9 cellular contexts compared by ENCODE assay signal in genomic region chr1:36401602-36402517, GRCh38. TPM values are rescaled to one million over a fixed set of nuclear protein-coding genes. Genes with fewer than 3 reads are reported as not detected.
DNase-seq lines count a peak whose midpoint lies in the region; ATAC-seq, FAIRE-seq and TF ChIP-seq lines count a peak whose summit lies in the region.
"Had no signal": no experiment of that assay in that cellular context is flagged by ENCODE, and none has a peak within 500 bp of the region (broad histone marks: within the 10 kb centered on the region; RNA-seq: fewer than 3 reads in every experiment).

No MANE protein-coding gene starts in this region.

- no peak overlapping the region for H3K23ac ChIP-seq in IMR-90 (ENCODE audit: low read depth, low read length)

- H3K9me1 ChIP-seq in IMR-90 (ENCODE audit: insufficient read depth, low read length) = no peaks in the 10 kb centered on the region

- no peak overlapping the region for H3K4me3 ChIP-seq in IMR-90 (ENCODE audit: insufficient read depth, low read depth, low read length)

- H3K4me1 Mint-ChIP-seq in CD14-positive monocyte = peaks cover 26% of the 10 kb centered on the region
- H3K4me1 Mint-ChIP-seq in nephron = peaks cover 30% of the 10 kb centered on the region

- in situ Hi-C loops in IMR-90 (cut with MboI; ENCODE audit: low sequenced_read_pairs) = loop anchor here (25.0 kb wide), 1 partner anchor 290 kb away; no protein-coding TSS in a partner anchor

- intact Hi-C loops in CD14-positive monocyte (cut with micrococcal nuclease) (loop anchor here in 1 of 2 donors (5.0 kb wide), 1 partner anchor 40 kb away; no protein-coding TSS in a partner anchor), IMR-90 (cut with micrococcal nuclease) (no loop called here)

- no peaks in the 10 kb centered on the region for H3K36me3 ChIP-seq in IMR-90 (ENCODE audit: control insufficient read depth, insufficient read depth, low read length)

- H3K9me3 Mint-ChIP-seq in CD14-positive monocyte (peaks cover 2 to 17% (median 4%) of the 10 kb centered on the region in 7 donors), nephron (no peaks in the 10 kb centered on the region)

- H4K91ac ChIP-seq in IMR-90 (ENCODE audit: insufficient read depth, low read depth, low read length) = no peak overlapping the region

- H4K20me1 ChIP-seq in IMR-90 (ENCODE audit: insufficient read depth, low read length) = no peaks in the 10 kb centered on the region

- H3K79me1 ChIP-seq in IMR-90 (ENCODE audit: low read depth in 1 of 2, low read length in 2 of 2) = peaks cover 0 to 7% of the 10 kb centered on the region in 2 experiments; a peak in 2 of 4 replicates

- POLR2A ChIA-PET in IMR-90 (lab: Charles Lee; ENCODE audit: unreplicated experiment) = no interaction called here

- peak overlapping the region; percentile 80 to 91 for H3K4me3 Mint-ChIP-seq in CD14-positive monocyte
- H3K4me3 Mint-ChIP-seq in nephron = peak overlapping the region; percentile 93 to 97 (median 94)

- no peaks in the 10 kb centered on the region for H3K27me3 ChIP-seq in IMR-90 (ENCODE audit: control insufficient read depth, insufficient read depth, low read length)

- no peaks in the 10 kb centered on the region for H3K4me1 ChIP-seq in IMR-90 (ENCODE audit: control insufficient read depth, insufficient read depth, low read length)

- no peak overlapping the region for H3K56ac ChIP-seq in IMR-90 (ENCODE audit: extremely low read depth, insufficient read depth, low read length)

- H3K36me3 Mint-ChIP-seq in CD14-positive monocyte (peaks cover 3 to 9% of the 10 kb centered on the region in 2 donors), nephron (ENCODE audit: low read depth) (peaks cover 5% of the 10 kb centered on the region)

- ATAC-seq in IMR-90 (ENCODE audit: low read depth) = no peak

- H3K9me3 ChIP-seq in IMR-90 (ENCODE audit: control insufficient read depth, insufficient read depth, low read length) = no peaks in the 10 kb centered on the region

- no peak for FAIRE-seq in D721Med (lab: Jason Lieb, UNC)

- no TSS peak for BruUV-seq in IMR-90 (replicated peaks; lab: Mats Ljungman, UMichigan)

- no peak overlapping the region for H3K18ac ChIP-seq in IMR-90 (ENCODE audit: low read depth, low read length)

- no peak overlapping the region for H2AFZ ChIP-seq in IMR-90 (replicated peaks; ENCODE audit: low read length, poor library complexity)

- DNase-seq in CD14-positive monocyte (ENCODE audit: low spot score) (no peak), IMR-90 (no peak), ecto neural progenitor cell (ENCODE audit: low spot score) (peak; percentile 52), T-helper 9 cell (no peak), inferior parietal cortex (ENCODE audit: extremely low spot score) (no peak), D721Med (ENCODE audit: insufficient read length, low spot score) (no peak), NCI-H1436 treated with DMSO at 0.1 percent for 48 hours (lab: John Stamatoyannopoulos, UW) (no peak)
- DNase-seq: NCI-H1105 treated with DMSO at 0.1 percent for 48 hours had no signal

- no peak overlapping the region for H4K5ac ChIP-seq in IMR-90 (ENCODE audit: low read depth, low read length)

- H3K4me2 ChIP-seq in IMR-90 (ENCODE audit: low read depth, low read length) = no peak overlapping the region

- dilution Hi-C loops in IMR-90 (cut with HindIII; ENCODE audit: low sequenced_read_pairs, unreplicated experiment) = no loop called here

- TF ChIP-seq POLR2A in IMR-90 (IDR thresholded peaks at IDR 0.05; ENCODE audit: low read depth, low read length) = no peak

- CTCF ChIA-PET in IMR-90 (lab: Yijun Ruan, JAX) = no interaction called here

- TF ChIP-seq RAD21 in IMR-90 (IDR thresholded peaks at IDR 0.05; ENCODE audit: low read length) = no peak

- WGBS in IMR-90 (ENCODE audit: extremely low coverage in 2 of 2, insufficient read length in 1 of 2), 2 experiments = no CpG with 5 or more reads among the region's 12 CpGs

- peak overlapping the region; percentile 94 to 97 (median 96) for H3K27ac Mint-ChIP-seq in CD14-positive monocyte
- H3K27ac Mint-ChIP-seq in nephron = peak overlapping the region; percentile 98 to 100 (median 99)

- no peak overlapping the region for H3K9ac ChIP-seq in IMR-90 (ENCODE audit: low read depth, low read length)

- H3K27ac ChIP-seq in IMR-90 (ENCODE audit: insufficient read depth, low read length) = no peak overlapping the region

- TF ChIP-seq CTCF in CD14-positive monocyte (IDR thresholded peaks at IDR 0.05) (no peak), IMR-90 (conservative IDR thresholded peaks at IDR 0.05; ENCODE audit: low read depth, low read length) (no peak), nephron (IDR thresholded peaks at IDR 0.05; ENCODE audit: unreplicated experiment in 3 of 3) (no peak), D721Med (IDR thresholded peaks at IDR 0.05; ENCODE audit: insufficient read depth, missing control alignments) (no peak)

- H3K14ac ChIP-seq in IMR-90 (replicated peaks; ENCODE audit: low read depth, low read length) = no peak overlapping the region

- no peak overlapping the region for H2BK15ac ChIP-seq in IMR-90 (ENCODE audit: low read depth, low read length)

- H4K8ac ChIP-seq in IMR-90 (ENCODE audit: low read depth in 2 of 2, low read length in 2 of 2) = 0 out of 4 replicates have a peak overlapping the region, but pooled peaks of 1 of the 2 experiments have one; percentile 42

- H3K27me3 Mint-ChIP-seq in CD14-positive monocyte (ENCODE audit: low read depth in 3 of 3) (peaks cover 0 to 7% (median 0%) of the 10 kb centered on the region in 3 donors), nephron (ENCODE audit: low read depth) (peaks cover 4% of the 10 kb centered on the region)

- H2AK9ac ChIP-seq in IMR-90 (replicated peaks; ENCODE audit: low read depth, low read length, poor library complexity) = no peak overlapping the region

- H2BK120ac ChIP-seq in IMR-90 (ENCODE audit: low read depth, low read length) = no peak overlapping the region

- 0 out of 2 replicates have a peak overlapping the region, but pooled peaks have one; percentile 5 for H3K4ac ChIP-seq in IMR-90 (ENCODE audit: low read depth, low read length)

- no peak overlapping the region for H2BK20ac ChIP-seq in IMR-90 (ENCODE audit: low read depth, low read length)

- peak overlapping the region; percentile 39; the same call in 1 of the 2 replicates for H2AK5ac ChIP-seq in IMR-90 (ENCODE audit: low read depth, low read length)

- H2BK5ac ChIP-seq in IMR-90 (ENCODE audit: low read depth, low read length, poor library complexity, severe bottlenecking) = no peak overlapping the region

TF ChIP-seq in IMR-90, 13 proteins besides CTCF, POLR2A, EP300 and RAD21:
- TF ChIP-seq MAZ (IDR thresholded peaks at IDR 0.05; ENCODE audit: borderline replicate concordance, low read depth, low read length) (no peak), SMC3 (IDR thresholded peaks at IDR 0.05; ENCODE audit: low read depth, low read length) (no peak), RCOR1 (IDR thresholded peaks at IDR 0.05; ENCODE audit: insufficient replicate concordance, low read length) (no peak), MXI1 (IDR thresholded peaks at IDR 0.05; ENCODE audit: borderline replicate concordance, low read depth, low read length) (no peak), MAFK (IDR thresholded peaks at IDR 0.05; ENCODE audit: low read depth, low read length) (no peak), CEBPB (IDR thresholded peaks at IDR 0.05; ENCODE audit: low read depth, low read length) (no peak), BHLHE40 (IDR thresholded peaks at IDR 0.05; ENCODE audit: low read depth, low read length) (no peak), RFX5 (IDR thresholded peaks at IDR 0.05; ENCODE audit: low read depth, low read length) (no peak), FOS (IDR thresholded peaks at IDR 0.05; ENCODE audit: low read depth, low read length) (no peak), CHD1 (IDR thresholded peaks at IDR 0.05; ENCODE audit: low read depth, low read length) (no peak), ELK1 (IDR thresholded peaks at IDR 0.05; ENCODE audit: borderline replicate concordance, low read depth, low read length) (no peak), NFE2L2 (IDR thresholded peaks at IDR 0.05; ENCODE audit: low read depth, low read length) (no peak)
- TF ChIP-seq, protein P1, sequence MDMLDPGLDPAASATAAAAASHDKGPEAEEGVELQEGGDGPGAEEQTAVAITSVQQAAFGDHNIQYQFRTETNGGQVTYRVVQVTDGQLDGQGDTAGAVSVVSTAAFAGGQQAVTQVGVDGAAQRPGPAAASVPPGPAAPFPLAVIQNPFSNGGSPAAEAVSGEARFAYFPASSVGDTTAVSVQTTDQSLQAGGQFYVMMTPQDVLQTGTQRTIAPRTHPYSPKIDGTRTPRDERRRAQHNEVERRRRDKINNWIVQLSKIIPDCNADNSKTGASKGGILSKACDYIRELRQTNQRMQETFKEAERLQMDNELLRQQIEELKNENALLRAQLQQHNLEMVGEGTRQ (IDR thresholded peaks at IDR 0.05; ENCODE audit: low read depth, low read length) = no peak

RNA-seq across cellular contexts. Expression of gene LSM10, which starts 4.2 kb away (rescaled TPM):
- polyA plus RNA-seq in CD14-positive monocyte (100 to 1,000 TPM; 224 to 234 TPM), IMR-90 (2012; rRNA removed) (78.9 and 94.1 TPM in 2 replicates)
- total RNA-seq in IMR-90 (2012; rRNA removed) = 10.3 and 11.7 TPM in 2 replicates
- 66.7 and 93.2 TPM in 2 replicates for polyA plus RNA-seq in IMR-90 (2012; cell fraction: cytosol; rRNA removed)
- 24.5 and 29.7 TPM in 2 replicates for polyA plus RNA-seq in IMR-90 (2012; cell fraction: nucleus; rRNA removed; ENCODE audit: low replicate concordance)

RNA-seq across cellular contexts. Expression of gene STK40, which starts 16.1 kb away (rescaled TPM):
- polyA plus RNA-seq in CD14-positive monocyte (10 to 100 TPM; 40.2 to 65.9 TPM), IMR-90 (2012; rRNA removed) (29.9 and 30.6 TPM in 2 replicates)
- total RNA-seq in IMR-90 (2012; rRNA removed) = 13.9 and 16.0 TPM in 2 replicates
- 19.7 and 29.3 TPM in 2 replicates for polyA plus RNA-seq in IMR-90 (2012; cell fraction: cytosol; rRNA removed)
- 49.8 and 78.6 TPM in 2 replicates for polyA plus RNA-seq in IMR-90 (2012; cell fraction: nucleus; rRNA removed; ENCODE audit: low replicate concordance)

RNA-seq across cellular contexts. Expression of gene OSCP1, which starts 48.4 kb away (rescaled TPM):
- polyA plus RNA-seq in CD14-positive monocyte (under 1 TPM in 1 of 2 donors, not detected in 1; 0.82 TPM), IMR-90 (2012; rRNA removed) (6.3 and 7.8 TPM in 2 replicates)
- 9.4 and 11.8 TPM in 2 replicates for total RNA-seq in IMR-90 (2012; rRNA removed)
- polyA plus RNA-seq in IMR-90 (2012; cell fraction: cytosol; rRNA removed) = 5.9 and 6.6 TPM in 2 replicates
- 2.3 and 4.8 TPM in 2 replicates for polyA plus RNA-seq in IMR-90 (2012; cell fraction: nucleus; rRNA removed; ENCODE audit: low replicate concordance)
